In genomic region chr10:12428447-12429135, GRCh38 we compare ENCODE assay signal across 1 cellular context.
TF ChIP-seq lines count a peak whose summit lies in the region.

No MANE protein-coding gene starts in this region.

TF ChIP-seq in K562, 482 proteins besides CTCF, POLR2A, EP300 and RAD21 (continued from another document):
- TF ChIP-seq, protein P1, sequence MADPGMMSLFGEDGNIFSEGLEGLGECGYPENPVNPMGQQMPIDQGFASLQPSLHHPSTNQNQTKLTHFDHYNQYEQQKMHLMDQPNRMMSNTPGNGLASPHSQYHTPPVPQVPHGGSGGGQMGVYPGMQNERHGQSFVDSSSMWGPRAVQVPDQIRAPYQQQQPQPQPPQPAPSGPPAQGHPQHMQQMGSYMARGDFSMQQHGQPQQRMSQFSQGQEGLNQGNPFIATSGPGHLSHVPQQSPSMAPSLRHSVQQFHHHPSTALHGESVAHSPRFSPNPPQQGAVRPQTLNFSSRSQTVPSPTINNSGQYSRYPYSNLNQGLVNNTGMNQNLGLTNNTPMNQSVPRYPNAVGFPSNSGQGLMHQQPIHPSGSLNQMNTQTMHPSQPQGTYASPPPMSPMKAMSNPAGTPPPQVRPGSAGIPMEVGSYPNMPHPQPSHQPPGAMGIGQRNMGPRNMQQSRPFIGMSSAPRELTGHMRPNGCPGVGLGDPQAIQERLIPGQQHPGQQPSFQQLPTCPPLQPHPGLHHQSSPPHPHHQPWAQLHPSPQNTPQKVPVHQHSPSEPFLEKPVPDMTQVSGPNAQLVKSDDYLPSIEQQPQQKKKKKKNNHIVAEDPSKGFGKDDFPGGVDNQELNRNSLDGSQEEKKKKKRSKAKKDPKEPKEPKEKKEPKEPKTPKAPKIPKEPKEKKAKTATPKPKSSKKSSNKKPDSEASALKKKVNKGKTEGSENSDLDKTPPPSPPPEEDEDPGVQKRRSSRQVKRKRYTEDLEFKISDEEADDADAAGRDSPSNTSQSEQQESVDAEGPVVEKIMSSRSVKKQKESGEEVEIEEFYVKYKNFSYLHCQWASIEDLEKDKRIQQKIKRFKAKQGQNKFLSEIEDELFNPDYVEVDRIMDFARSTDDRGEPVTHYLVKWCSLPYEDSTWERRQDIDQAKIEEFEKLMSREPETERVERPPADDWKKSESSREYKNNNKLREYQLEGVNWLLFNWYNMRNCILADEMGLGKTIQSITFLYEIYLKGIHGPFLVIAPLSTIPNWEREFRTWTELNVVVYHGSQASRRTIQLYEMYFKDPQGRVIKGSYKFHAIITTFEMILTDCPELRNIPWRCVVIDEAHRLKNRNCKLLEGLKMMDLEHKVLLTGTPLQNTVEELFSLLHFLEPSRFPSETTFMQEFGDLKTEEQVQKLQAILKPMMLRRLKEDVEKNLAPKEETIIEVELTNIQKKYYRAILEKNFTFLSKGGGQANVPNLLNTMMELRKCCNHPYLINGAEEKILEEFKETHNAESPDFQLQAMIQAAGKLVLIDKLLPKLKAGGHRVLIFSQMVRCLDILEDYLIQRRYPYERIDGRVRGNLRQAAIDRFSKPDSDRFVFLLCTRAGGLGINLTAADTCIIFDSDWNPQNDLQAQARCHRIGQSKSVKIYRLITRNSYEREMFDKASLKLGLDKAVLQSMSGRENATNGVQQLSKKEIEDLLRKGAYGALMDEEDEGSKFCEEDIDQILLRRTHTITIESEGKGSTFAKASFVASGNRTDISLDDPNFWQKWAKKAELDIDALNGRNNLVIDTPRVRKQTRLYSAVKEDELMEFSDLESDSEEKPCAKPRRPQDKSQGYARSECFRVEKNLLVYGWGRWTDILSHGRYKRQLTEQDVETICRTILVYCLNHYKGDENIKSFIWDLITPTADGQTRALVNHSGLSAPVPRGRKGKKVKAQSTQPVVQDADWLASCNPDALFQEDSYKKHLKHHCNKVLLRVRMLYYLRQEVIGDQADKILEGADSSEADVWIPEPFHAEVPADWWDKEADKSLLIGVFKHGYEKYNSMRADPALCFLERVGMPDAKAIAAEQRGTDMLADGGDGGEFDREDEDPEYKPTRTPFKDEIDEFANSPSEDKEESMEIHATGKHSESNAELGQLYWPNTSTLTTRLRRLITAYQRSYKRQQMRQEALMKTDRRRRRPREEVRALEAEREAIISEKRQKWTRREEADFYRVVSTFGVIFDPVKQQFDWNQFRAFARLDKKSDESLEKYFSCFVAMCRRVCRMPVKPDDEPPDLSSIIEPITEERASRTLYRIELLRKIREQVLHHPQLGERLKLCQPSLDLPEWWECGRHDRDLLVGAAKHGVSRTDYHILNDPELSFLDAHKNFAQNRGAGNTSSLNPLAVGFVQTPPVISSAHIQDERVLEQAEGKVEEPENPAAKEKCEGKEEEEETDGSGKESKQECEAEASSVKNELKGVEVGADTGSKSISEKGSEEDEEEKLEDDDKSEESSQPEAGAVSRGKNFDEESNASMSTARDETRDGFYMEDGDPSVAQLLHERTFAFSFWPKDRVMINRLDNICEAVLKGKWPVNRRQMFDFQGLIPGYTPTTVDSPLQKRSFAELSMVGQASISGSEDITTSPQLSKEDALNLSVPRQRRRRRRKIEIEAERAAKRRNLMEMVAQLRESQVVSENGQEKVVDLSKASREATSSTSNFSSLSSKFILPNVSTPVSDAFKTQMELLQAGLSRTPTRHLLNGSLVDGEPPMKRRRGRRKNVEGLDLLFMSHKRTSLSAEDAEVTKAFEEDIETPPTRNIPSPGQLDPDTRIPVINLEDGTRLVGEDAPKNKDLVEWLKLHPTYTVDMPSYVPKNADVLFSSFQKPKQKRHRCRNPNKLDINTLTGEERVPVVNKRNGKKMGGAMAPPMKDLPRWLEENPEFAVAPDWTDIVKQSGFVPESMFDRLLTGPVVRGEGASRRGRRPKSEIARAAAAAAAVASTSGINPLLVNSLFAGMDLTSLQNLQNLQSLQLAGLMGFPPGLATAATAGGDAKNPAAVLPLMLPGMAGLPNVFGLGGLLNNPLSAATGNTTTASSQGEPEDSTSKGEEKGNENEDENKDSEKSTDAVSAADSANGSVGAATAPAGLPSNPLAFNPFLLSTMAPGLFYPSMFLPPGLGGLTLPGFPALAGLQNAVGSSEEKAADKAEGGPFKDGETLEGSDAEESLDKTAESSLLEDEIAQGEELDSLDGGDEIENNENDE (IDR thresholded peaks at IDR 0.05; ENCODE audit: low read depth, low read length), result no peak
- no peak for TF ChIP-seq FOXO4 (CRISPR knock-in tag; IDR thresholded peaks at IDR 0.05)
